In genomic region chr5:58459860-58460726, GRCh38 we compare ENCODE assay signal across 8 cellular contexts. TPM values are rescaled to one million over a fixed set of nuclear protein-coding genes. Genes with fewer than 3 reads are reported as not detected.
A peak's percentile ranks its signal among the peaks of the same experiment; 100 is the strongest.
DNase-seq lines count a peak whose midpoint lies in the region; ATAC-seq, FAIRE-seq and TF ChIP-seq lines count a peak whose summit lies in the region.

Gene PLK2, minus strand, starts transcription at chr5:58460086. Its CDS starts 127 bp downstream, at chr5:58459959.

- H2BK120ac ChIP-seq in H1 (replicated peaks; ENCODE audit: low read depth, low read length) (no peak within 1 kb of the TSS), mesendoderm (ENCODE audit: low read depth, low read length) (no peak within 1 kb of the TSS)

- TF ChIP-seq RAD21 in H1 (IDR thresholded peaks at IDR 0.05 in 1 of 2, conservative IDR thresholded peaks at IDR 0.05 in 1 of 2; ENCODE audit: low read depth in 2 of 2, low read length in 2 of 2): peak; percentile 21 to 47; a peak in 3 of 4 replicates

- no peak within 1 kb of the TSS for H2AK5ac ChIP-seq in H1 (ENCODE audit: low read depth, low read length)
- no peak within 1 kb of the TSS for H2AK5ac ChIP-seq in mesendoderm (ENCODE audit: low read length)

- TF ChIP-seq CTCF in AG09309 (IDR thresholded peaks at IDR 0.05; ENCODE audit: control insufficient read depth, insufficient read depth, low read depth, low read length, missing control alignments): peak; percentile 34
- peak; percentile 31 to 56 (median 42) for TF ChIP-seq CTCF in H1 (IDR thresholded peaks at IDR 0.05; ENCODE audit: control extremely low read depth in 1 of 3, insufficient read depth in 1 of 3, low read depth in 1 of 3, low read length in 3 of 3)

- peak within 1 kb of the TSS; percentile 29; the same call in 1 of the 2 replicates for H2BK15ac ChIP-seq in H1 (ENCODE audit: low read length)
- H2BK15ac ChIP-seq in mesendoderm (replicated peaks; ENCODE audit: low read depth): no peak within 1 kb of the TSS

- H4K5ac ChIP-seq in H1 (ENCODE audit: insufficient read length, low read depth, low read length): no peak within 1 kb of the TSS
- no peak within 1 kb of the TSS for H4K5ac ChIP-seq in mesendoderm (ENCODE audit: low read length)

- H3K18ac ChIP-seq in H1 (ENCODE audit: extremely low read depth, low read length): peak within 1 kb of the TSS; percentile 49
- H3K18ac ChIP-seq in mesendoderm (ENCODE audit: low read length): peak within 1 kb of the TSS; percentile 33

- H3K27me3 ChIP-seq in H1 (replicated peaks in 1 of 4; ENCODE audit: control insufficient read depth in 3 of 4, extremely low read depth in 1 of 4, insufficient read depth in 3 of 4, low read length in 3 of 4) (peaks cover 0 to 3% (median 2%) of the 10 kb centered on the region in 4 experiments; a peak in 3 of 7 replicates), mesendoderm (ENCODE audit: insufficient read depth, low read length, poor library complexity) (no peaks in the 10 kb centered on the region)

- H4K20me1 ChIP-seq in H1 (replicated peaks in 1 of 2; ENCODE audit: control insufficient read depth in 1 of 2, insufficient read depth in 2 of 2, low read length in 2 of 2): peaks cover 0 to 2% of the 10 kb centered on the region in 2 experiments

- no peak for TF ChIP-seq EP300 in H1 (IDR thresholded peaks at IDR 0.05; ENCODE audit: borderline replicate concordance in 1 of 2, low read depth in 2 of 2, low read length in 2 of 2)

- POLR2A ChIA-PET in H1 (lab: Charles Lee; ENCODE audit: partially characterized antibody): interaction anchor here (0.8 to 1.5 kb wide), 3 partner anchors 146 to 686 kb away, joined by 3 to 4 read pairs (median 3); no protein-coding TSS in a partner anchor

- H3K9ac ChIP-seq in H1 (replicated peaks in 1 of 4; ENCODE audit: extremely low read depth in 1 of 4, low read depth in 3 of 4, low read length in 3 of 4) (peak within 1 kb of the TSS; percentile 5 to 77 (median 50); a peak in 6 of 7 replicates), mesendoderm (ENCODE audit: low read length) (peak within 1 kb of the TSS; percentile 80)

- TF ChIP-seq POLR2A in H1 (IDR thresholded peaks at IDR 0.05; ENCODE audit: control extremely low read depth in 1 of 2, low read depth in 2 of 2, low read length in 2 of 2): peak; percentile 95 to 96

- H2BK12ac ChIP-seq in H1 (ENCODE audit: low read depth, low read length): no peak within 1 kb of the TSS

- H3K4ac ChIP-seq in H1 (replicated peaks; ENCODE audit: insufficient read length, low read depth, low read length) (no peak within 1 kb of the TSS), mesendoderm (ENCODE audit: low read depth, low read length) (no peak within 1 kb of the TSS)

- H3K79me1 ChIP-seq in H1 (ENCODE audit: low read depth, low read length) (no peaks in the 10 kb centered on the region), mesendoderm (ENCODE audit: low read length) (peaks cover 1% of the 10 kb centered on the region)

- 2% methylated on average over 71 of the region's 99 CpGs; no CpG with 5 or more reads in 1 of the 2 experiments for WGBS in H1 (ENCODE audit: extremely low coverage in 1 of 2, insufficient coverage in 1 of 2, insufficient read length in 1 of 2, insufficient replicate concordance in 2 of 2, low coverage in 1 of 2, low lambda C conversion rate in 2 of 2, missing lambda C conversion rate in 1 of 2), 2 experiments
- WGBS in mesendoderm (ENCODE audit: extremely low coverage, insufficient coverage, low lambda C conversion rate): no CpG with 5 or more reads among the region's 99 CpGs

- H3K36me3 ChIP-seq in H1 (ENCODE audit: control insufficient read depth in 2 of 4, insufficient read depth in 4 of 4, low read length in 3 of 4) (peaks cover 5 to 21% (median 13%) of the 10 kb centered on the region in 4 experiments), mesendoderm (ENCODE audit: control insufficient read depth, insufficient read depth, low read length) (peaks cover under 1% of the 10 kb centered on the region)

- no peak within 1 kb of the TSS for H3K23ac ChIP-seq in H1 (ENCODE audit: insufficient read length)
- H3K23ac ChIP-seq in mesendoderm (ENCODE audit: low read length): peak within 1 kb of the TSS; percentile 84

- no peak within 1 kb of the TSS for H3K14ac ChIP-seq in H1 (ENCODE audit: insufficient read length)

- H3K4me2 ChIP-seq in H1 (ENCODE audit: insufficient read depth in 1 of 2, low read depth in 2 of 2, low read length in 2 of 2): peak within 1 kb of the TSS; percentile 69 to 74
- H3K4me2 ChIP-seq in mesendoderm (ENCODE audit: low read length): peak within 1 kb of the TSS; percentile 83

- H3K4me1 ChIP-seq in H1 (replicated peaks in 1 of 4; ENCODE audit: control insufficient read depth in 3 of 4, insufficient read depth in 4 of 4, low read length in 3 of 4): peaks cover 0 to 4% (median 3%) of the 10 kb centered on the region in 4 experiments; a peak in 3 of 7 replicates
- no peaks in the 10 kb centered on the region for H3K4me1 ChIP-seq in mesendoderm (ENCODE audit: control insufficient read depth, low read depth, low read length)

- H4K91ac ChIP-seq in H1 (replicated peaks; ENCODE audit: insufficient read length, low read length): no peak within 1 kb of the TSS

- 0 out of 4 replicates have a peak, but pooled peaks cover 0 to 2% of the 10 kb centered on the region in 2 experiments for H3K79me2 ChIP-seq in H1 (ENCODE audit: control insufficient read depth in 1 of 2, insufficient read depth in 2 of 2, low read length in 2 of 2)
- peaks cover 12% of the 10 kb centered on the region for H3K79me2 ChIP-seq in mesendoderm (ENCODE audit: control insufficient read depth, insufficient read depth, low read length)

- no peak for FAIRE-seq in H1 (lab: Jason Lieb, UNC)

- H4K8ac ChIP-seq in H1 (ENCODE audit: extremely low read depth, insufficient read depth, low read length) (peak within 1 kb of the TSS; percentile 80), mesendoderm (ENCODE audit: low read depth, low read length) (no peak within 1 kb of the TSS)

- no peak within 1 kb of the TSS; the same call in 1 of the 2 replicates for H2AFZ ChIP-seq in H1 (ENCODE audit: low read length)

- H3K56ac ChIP-seq in H1 (replicated peaks; ENCODE audit: insufficient read length, low read depth, low read length): peak within 1 kb of the TSS; percentile 33
- H3K56ac ChIP-seq in mesendoderm (ENCODE audit: low read length): peak within 1 kb of the TSS; percentile 91

- H3K9me3 ChIP-seq in H1 (ENCODE audit: insufficient read depth in 2 of 2, low read depth in 1 of 2, low read length in 1 of 2): no peaks in the 10 kb centered on the region

- H2BK5ac ChIP-seq in H1 (ENCODE audit: low read depth, low read length) (peak within 1 kb of the TSS; percentile 76; the same call in 1 of the 2 replicates), mesendoderm (ENCODE audit: low read length) (no peak within 1 kb of the TSS)

- DNase-seq in AG09309 (ENCODE audit: low read depth) (peak; percentile 82), NCI-H748 treated with DMSO at 0.1 percent for 48 hours (lab: John Stamatoyannopoulos, UW) (peak; percentile 81), H1 (ENCODE audit: low read depth in 1 of 2, low spot score in 2 of 2) (peak; percentile 61 to 88), mesendoderm (peak; percentile 89)
- DNase-seq in activated CD8-positive, alpha-beta memory T cell treated with anti-CD3 and anti-CD28 coated beads for 48 hours (ENCODE audit: low read depth in 2 of 3, low spot score in 2 of 3): peak; percentile 60 to 74 (median 60)
- peak; percentile 85 for DNase-seq in stimulated activated CD8-positive, alpha-beta memory T cell treated with anti-CD3 and anti-CD28 coated beads, Interleukin-12 subunit alpha, Interleukin-12 subunit beta, amount 100 ng/mL, for 4 hours (ENCODE audit: low read depth)

- ATAC-seq in GM18867 (IDR thresholded peaks at IDR 0.05; ENCODE audit: unreplicated experiment): peak; percentile 80
- ATAC-seq in HG03095 (IDR thresholded peaks at IDR 0.05; ENCODE audit: unreplicated experiment): peak; percentile 60

- H3K23me2 ChIP-seq in H1 (ENCODE audit: low read depth, low read length): no peaks in the 10 kb centered on the region; the same call in 1 of the 2 replicates

- CTCF ChIA-PET in H1 (lab: Charles Lee; ENCODE audit: partially characterized antibody): interaction anchor here (0.6 to 4.4 kb wide), 40 partner anchors 10 to 1162 kb away, joined by 3 to 86 read pairs (median 4); no protein-coding TSS in a partner anchor

- H3K4me3 ChIP-seq in AG09309 (ENCODE audit: control insufficient read depth, low read depth, low read length) (peak within 1 kb of the TSS; percentile 93), H1 (ENCODE audit: extremely low read depth in 1 of 4, insufficient read depth in 2 of 4, low read depth in 3 of 4, low read length in 4 of 4) (peak within 1 kb of the TSS; percentile 61 to 79 (median 73)), mesendoderm (ENCODE audit: low read length) (peak within 1 kb of the TSS; percentile 77)

- no peak within 1 kb of the TSS for H2BK20ac ChIP-seq in H1 (ENCODE audit: low read length)

- H3K27ac ChIP-seq in H1 (ENCODE audit: low read depth, low read length) (no peak within 1 kb of the TSS), mesendoderm (ENCODE audit: low read depth, low read length) (peak within 1 kb of the TSS; percentile 32)

TF ChIP-seq in H1, 55 proteins besides CTCF, POLR2A, EP300 and RAD21 (continues in another document):
- peak; percentile 47; the same call in 1 of the 2 replicates for TF ChIP-seq E2F6 (IDR thresholded peaks at IDR 0.05)
- TF ChIP-seq SP1 (IDR thresholded peaks at IDR 0.05; ENCODE audit: low read depth, low read length): peak; percentile 72
- no peak for TF ChIP-seq YY1 (IDR thresholded peaks at IDR 0.05; ENCODE audit: low read depth, low read length)
- peak; percentile 20 for TF ChIP-seq EZH2 (IDR thresholded peaks at IDR 0.05; ENCODE audit: low read depth, low read length, severe bottlenecking)
- TF ChIP-seq HDAC2 (IDR thresholded peaks at IDR 0.05; ENCODE audit: borderline replicate concordance in 1 of 2, low read depth in 2 of 2, low read length in 2 of 2): peak in 1 of 2 experiments; percentile 13; a peak in 1 of 4 replicates
- TF ChIP-seq SIX5 (IDR thresholded peaks at IDR 0.05; ENCODE audit: low read depth, low read length): no peak

RNA-seq across cellular contexts. Expression of gene PLK2, which starts in this region (rescaled TPM):
- total RNA-seq in H1 (2021; fragmentation: NEBNext Ultra II Directional; extraction: Animal tissue kit (Norgen Biotek cat#: 25700)): 19.8 and 20.6 TPM in 2 replicates
- polyA plus RNA-seq in H1 (2011; rRNA removed): 5.8 and 10.8 TPM in 2 replicates
- polyA plus RNA-seq in H1 (2011; cell fraction: cytosol; rRNA removed): 10.1 TPM
- 21.0 TPM for polyA plus RNA-seq in H1 (2011; cell fraction: nucleus; rRNA removed)
- 9.8 to 20.1 TPM (median 15.1 TPM) in 4 replicates for polyA plus RNA-seq in H1 (2012, experiment 1 of 2)
- polyA plus RNA-seq in H1 (2012, experiment 2 of 2): 3.6 TPM
- polyA plus RNA-seq in H1 (2013, experiment 1 of 2): 18.8 TPM
- polyA plus RNA-seq in H1 (2013, experiment 2 of 2): 17.6 TPM
- polyA minus RNA-seq in H1 (2011; rRNA and poly(A)+ RNA removed): 21.7 and 23.1 TPM in 2 replicates
- 22.5 TPM for polyA minus RNA-seq in H1 (2011; cell fraction: cytosol; rRNA and poly(A)+ RNA removed)
- polyA minus RNA-seq in H1 (2011; cell fraction: nucleus; rRNA and poly(A)+ RNA removed): 100 TPM
- 72.1 TPM for polyA plus RNA-seq in mesendoderm (2013, experiment 1 of 2)
- polyA plus RNA-seq in mesendoderm (2013, experiment 2 of 2): 73.6 TPM
